In the genomic region with DNA sequence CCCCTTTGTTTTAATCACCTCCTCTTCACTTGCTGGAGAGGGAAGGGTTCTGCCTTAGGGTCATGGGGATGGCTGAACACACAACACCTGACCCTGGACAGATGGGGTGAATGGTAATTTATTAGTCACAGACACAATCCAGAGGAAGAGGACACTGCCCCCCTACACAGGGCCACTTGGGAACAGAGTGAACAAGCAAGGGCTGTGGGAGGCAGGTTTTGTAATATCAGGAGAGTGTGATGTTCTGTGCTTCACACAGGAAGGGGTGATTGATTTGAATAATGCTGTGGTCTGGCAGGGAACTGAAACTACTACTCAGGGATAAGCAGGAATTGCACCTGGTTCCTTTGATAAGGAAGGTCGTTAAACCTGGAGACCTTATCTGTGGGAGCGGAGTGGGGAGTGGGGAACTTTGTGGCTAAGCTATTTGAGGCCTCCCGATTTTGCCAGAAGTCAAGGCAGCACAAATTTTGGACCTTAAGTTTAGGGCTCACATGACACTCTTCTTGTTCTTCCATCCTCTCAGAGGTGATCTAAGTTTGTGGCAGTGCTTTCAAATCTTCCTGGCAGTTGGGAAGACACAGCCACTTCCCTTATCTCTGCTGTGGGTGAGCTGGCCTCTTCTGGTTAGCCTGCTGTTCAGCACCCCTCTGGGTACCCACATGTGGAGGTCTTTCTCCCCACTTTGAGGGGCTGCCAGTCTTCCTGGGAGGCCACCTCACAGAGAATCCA, we compare ENCODE assay signal across 1 cellular context.
TF ChIP-seq lines count a peak whose summit lies in the region.

No MANE protein-coding gene starts in this region.

TF ChIP-seq in K562, 482 proteins besides CTCF, POLR2A, EP300 and RAD21 (continued from another document and continues in another):
- TF ChIP-seq, protein P1, sequence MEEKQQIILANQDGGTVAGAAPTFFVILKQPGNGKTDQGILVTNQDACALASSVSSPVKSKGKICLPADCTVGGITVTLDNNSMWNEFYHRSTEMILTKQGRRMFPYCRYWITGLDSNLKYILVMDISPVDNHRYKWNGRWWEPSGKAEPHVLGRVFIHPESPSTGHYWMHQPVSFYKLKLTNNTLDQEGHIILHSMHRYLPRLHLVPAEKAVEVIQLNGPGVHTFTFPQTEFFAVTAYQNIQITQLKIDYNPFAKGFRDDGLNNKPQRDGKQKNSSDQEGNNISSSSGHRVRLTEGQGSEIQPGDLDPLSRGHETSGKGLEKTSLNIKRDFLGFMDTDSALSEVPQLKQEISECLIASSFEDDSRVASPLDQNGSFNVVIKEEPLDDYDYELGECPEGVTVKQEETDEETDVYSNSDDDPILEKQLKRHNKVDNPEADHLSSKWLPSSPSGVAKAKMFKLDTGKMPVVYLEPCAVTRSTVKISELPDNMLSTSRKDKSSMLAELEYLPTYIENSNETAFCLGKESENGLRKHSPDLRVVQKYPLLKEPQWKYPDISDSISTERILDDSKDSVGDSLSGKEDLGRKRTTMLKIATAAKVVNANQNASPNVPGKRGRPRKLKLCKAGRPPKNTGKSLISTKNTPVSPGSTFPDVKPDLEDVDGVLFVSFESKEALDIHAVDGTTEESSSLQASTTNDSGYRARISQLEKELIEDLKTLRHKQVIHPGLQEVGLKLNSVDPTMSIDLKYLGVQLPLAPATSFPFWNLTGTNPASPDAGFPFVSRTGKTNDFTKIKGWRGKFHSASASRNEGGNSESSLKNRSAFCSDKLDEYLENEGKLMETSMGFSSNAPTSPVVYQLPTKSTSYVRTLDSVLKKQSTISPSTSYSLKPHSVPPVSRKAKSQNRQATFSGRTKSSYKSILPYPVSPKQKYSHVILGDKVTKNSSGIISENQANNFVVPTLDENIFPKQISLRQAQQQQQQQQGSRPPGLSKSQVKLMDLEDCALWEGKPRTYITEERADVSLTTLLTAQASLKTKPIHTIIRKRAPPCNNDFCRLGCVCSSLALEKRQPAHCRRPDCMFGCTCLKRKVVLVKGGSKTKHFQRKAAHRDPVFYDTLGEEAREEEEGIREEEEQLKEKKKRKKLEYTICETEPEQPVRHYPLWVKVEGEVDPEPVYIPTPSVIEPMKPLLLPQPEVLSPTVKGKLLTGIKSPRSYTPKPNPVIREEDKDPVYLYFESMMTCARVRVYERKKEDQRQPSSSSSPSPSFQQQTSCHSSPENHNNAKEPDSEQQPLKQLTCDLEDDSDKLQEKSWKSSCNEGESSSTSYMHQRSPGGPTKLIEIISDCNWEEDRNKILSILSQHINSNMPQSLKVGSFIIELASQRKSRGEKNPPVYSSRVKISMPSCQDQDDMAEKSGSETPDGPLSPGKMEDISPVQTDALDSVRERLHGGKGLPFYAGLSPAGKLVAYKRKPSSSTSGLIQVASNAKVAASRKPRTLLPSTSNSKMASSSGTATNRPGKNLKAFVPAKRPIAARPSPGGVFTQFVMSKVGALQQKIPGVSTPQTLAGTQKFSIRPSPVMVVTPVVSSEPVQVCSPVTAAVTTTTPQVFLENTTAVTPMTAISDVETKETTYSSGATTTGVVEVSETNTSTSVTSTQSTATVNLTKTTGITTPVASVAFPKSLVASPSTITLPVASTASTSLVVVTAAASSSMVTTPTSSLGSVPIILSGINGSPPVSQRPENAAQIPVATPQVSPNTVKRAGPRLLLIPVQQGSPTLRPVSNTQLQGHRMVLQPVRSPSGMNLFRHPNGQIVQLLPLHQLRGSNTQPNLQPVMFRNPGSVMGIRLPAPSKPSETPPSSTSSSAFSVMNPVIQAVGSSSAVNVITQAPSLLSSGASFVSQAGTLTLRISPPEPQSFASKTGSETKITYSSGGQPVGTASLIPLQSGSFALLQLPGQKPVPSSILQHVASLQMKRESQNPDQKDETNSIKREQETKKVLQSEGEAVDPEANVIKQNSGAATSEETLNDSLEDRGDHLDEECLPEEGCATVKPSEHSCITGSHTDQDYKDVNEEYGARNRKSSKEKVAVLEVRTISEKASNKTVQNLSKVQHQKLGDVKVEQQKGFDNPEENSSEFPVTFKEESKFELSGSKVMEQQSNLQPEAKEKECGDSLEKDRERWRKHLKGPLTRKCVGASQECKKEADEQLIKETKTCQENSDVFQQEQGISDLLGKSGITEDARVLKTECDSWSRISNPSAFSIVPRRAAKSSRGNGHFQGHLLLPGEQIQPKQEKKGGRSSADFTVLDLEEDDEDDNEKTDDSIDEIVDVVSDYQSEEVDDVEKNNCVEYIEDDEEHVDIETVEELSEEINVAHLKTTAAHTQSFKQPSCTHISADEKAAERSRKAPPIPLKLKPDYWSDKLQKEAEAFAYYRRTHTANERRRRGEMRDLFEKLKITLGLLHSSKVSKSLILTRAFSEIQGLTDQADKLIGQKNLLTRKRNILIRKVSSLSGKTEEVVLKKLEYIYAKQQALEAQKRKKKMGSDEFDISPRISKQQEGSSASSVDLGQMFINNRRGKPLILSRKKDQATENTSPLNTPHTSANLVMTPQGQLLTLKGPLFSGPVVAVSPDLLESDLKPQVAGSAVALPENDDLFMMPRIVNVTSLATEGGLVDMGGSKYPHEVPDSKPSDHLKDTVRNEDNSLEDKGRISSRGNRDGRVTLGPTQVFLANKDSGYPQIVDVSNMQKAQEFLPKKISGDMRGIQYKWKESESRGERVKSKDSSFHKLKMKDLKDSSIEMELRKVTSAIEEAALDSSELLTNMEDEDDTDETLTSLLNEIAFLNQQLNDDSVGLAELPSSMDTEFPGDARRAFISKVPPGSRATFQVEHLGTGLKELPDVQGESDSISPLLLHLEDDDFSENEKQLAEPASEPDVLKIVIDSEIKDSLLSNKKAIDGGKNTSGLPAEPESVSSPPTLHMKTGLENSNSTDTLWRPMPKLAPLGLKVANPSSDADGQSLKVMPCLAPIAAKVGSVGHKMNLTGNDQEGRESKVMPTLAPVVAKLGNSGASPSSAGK (IDR thresholded peaks at IDR 0.05), result no peak
- TF ChIP-seq NCOA1 (IDR thresholded peaks at IDR 0.05; ENCODE audit: low read depth) (peak; percentile 98), ZNF274 (IDR thresholded peaks at IDR 0.05; ENCODE audit: borderline replicate concordance, low read depth, low read length) (peak; percentile 80; the same call in 1 of the 2 replicates), CCAR2 (IDR thresholded peaks at IDR 0.05; ENCODE audit: low read depth, low read length) (no peak), PHB (CRISPR knock-in tag; IDR thresholded peaks at IDR 0.05) (no peak), THRAP3 (IDR thresholded peaks at IDR 0.05; ENCODE audit: borderline replicate concordance) (no peak), PTRF (tag; IDR thresholded peaks at IDR 0.05) (no peak), BCOR (IDR thresholded peaks at IDR 0.05) (peak; percentile 95), DNMT1 (IDR thresholded peaks at IDR 0.05) (no peak), JUNB (CRISPR knock-in tag; conservative IDR thresholded peaks at IDR 0.05) (no peak)
- TF ChIP-seq, protein P2, sequence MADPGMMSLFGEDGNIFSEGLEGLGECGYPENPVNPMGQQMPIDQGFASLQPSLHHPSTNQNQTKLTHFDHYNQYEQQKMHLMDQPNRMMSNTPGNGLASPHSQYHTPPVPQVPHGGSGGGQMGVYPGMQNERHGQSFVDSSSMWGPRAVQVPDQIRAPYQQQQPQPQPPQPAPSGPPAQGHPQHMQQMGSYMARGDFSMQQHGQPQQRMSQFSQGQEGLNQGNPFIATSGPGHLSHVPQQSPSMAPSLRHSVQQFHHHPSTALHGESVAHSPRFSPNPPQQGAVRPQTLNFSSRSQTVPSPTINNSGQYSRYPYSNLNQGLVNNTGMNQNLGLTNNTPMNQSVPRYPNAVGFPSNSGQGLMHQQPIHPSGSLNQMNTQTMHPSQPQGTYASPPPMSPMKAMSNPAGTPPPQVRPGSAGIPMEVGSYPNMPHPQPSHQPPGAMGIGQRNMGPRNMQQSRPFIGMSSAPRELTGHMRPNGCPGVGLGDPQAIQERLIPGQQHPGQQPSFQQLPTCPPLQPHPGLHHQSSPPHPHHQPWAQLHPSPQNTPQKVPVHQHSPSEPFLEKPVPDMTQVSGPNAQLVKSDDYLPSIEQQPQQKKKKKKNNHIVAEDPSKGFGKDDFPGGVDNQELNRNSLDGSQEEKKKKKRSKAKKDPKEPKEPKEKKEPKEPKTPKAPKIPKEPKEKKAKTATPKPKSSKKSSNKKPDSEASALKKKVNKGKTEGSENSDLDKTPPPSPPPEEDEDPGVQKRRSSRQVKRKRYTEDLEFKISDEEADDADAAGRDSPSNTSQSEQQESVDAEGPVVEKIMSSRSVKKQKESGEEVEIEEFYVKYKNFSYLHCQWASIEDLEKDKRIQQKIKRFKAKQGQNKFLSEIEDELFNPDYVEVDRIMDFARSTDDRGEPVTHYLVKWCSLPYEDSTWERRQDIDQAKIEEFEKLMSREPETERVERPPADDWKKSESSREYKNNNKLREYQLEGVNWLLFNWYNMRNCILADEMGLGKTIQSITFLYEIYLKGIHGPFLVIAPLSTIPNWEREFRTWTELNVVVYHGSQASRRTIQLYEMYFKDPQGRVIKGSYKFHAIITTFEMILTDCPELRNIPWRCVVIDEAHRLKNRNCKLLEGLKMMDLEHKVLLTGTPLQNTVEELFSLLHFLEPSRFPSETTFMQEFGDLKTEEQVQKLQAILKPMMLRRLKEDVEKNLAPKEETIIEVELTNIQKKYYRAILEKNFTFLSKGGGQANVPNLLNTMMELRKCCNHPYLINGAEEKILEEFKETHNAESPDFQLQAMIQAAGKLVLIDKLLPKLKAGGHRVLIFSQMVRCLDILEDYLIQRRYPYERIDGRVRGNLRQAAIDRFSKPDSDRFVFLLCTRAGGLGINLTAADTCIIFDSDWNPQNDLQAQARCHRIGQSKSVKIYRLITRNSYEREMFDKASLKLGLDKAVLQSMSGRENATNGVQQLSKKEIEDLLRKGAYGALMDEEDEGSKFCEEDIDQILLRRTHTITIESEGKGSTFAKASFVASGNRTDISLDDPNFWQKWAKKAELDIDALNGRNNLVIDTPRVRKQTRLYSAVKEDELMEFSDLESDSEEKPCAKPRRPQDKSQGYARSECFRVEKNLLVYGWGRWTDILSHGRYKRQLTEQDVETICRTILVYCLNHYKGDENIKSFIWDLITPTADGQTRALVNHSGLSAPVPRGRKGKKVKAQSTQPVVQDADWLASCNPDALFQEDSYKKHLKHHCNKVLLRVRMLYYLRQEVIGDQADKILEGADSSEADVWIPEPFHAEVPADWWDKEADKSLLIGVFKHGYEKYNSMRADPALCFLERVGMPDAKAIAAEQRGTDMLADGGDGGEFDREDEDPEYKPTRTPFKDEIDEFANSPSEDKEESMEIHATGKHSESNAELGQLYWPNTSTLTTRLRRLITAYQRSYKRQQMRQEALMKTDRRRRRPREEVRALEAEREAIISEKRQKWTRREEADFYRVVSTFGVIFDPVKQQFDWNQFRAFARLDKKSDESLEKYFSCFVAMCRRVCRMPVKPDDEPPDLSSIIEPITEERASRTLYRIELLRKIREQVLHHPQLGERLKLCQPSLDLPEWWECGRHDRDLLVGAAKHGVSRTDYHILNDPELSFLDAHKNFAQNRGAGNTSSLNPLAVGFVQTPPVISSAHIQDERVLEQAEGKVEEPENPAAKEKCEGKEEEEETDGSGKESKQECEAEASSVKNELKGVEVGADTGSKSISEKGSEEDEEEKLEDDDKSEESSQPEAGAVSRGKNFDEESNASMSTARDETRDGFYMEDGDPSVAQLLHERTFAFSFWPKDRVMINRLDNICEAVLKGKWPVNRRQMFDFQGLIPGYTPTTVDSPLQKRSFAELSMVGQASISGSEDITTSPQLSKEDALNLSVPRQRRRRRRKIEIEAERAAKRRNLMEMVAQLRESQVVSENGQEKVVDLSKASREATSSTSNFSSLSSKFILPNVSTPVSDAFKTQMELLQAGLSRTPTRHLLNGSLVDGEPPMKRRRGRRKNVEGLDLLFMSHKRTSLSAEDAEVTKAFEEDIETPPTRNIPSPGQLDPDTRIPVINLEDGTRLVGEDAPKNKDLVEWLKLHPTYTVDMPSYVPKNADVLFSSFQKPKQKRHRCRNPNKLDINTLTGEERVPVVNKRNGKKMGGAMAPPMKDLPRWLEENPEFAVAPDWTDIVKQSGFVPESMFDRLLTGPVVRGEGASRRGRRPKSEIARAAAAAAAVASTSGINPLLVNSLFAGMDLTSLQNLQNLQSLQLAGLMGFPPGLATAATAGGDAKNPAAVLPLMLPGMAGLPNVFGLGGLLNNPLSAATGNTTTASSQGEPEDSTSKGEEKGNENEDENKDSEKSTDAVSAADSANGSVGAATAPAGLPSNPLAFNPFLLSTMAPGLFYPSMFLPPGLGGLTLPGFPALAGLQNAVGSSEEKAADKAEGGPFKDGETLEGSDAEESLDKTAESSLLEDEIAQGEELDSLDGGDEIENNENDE (IDR thresholded peaks at IDR 0.05; ENCODE audit: low read depth, low read length), result no peak
- TF ChIP-seq, protein P3, sequence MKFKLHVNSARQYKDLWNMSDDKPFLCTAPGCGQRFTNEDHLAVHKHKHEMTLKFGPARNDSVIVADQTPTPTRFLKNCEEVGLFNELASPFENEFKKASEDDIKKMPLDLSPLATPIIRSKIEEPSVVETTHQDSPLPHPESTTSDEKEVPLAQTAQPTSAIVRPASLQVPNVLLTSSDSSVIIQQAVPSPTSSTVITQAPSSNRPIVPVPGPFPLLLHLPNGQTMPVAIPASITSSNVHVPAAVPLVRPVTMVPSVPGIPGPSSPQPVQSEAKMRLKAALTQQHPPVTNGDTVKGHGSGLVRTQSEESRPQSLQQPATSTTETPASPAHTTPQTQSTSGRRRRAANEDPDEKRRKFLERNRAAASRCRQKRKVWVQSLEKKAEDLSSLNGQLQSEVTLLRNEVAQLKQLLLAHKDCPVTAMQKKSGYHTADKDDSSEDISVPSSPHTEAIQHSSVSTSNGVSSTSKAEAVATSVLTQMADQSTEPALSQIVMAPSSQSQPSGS (CRISPR knock-in tag; IDR thresholded peaks at IDR 0.05), result no peak
- TF ChIP-seq, protein P4, sequence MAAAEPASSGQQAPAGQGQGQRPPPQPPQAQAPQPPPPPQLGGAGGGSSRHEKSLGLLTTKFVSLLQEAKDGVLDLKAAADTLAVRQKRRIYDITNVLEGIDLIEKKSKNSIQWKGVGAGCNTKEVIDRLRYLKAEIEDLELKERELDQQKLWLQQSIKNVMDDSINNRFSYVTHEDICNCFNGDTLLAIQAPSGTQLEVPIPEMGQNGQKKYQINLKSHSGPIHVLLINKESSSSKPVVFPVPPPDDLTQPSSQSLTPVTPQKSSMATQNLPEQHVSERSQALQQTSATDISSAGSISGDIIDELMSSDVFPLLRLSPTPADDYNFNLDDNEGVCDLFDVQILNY (CRISPR knock-in tag; IDR thresholded peaks at IDR 0.05), result no peak
